Comparison of ENCODE assay signal across 8 cellular contexts in genomic region chr11:75814686-75815344, GRCh38. TPM values are rescaled to one million over a fixed set of nuclear protein-coding genes. Genes with fewer than 3 reads are reported as not detected.
DNase-seq lines count a peak whose midpoint lies in the region; ATAC-seq, FAIRE-seq and TF ChIP-seq lines count a peak whose summit lies in the region.

Gene UVRAG, plus strand, starts transcription at chr11:75815210. Its CDS starts 198 bp downstream, at chr11:75815408.

- H3K36me3 ChIP-seq in KOPT-K1 (ENCODE audit: insufficient read depth, low read length) (no peaks in the 10 kb centered on the region), esophagus muscularis mucosa (no peaks in the 10 kb centered on the region), muscle layer of duodenum (ENCODE audit: control insufficient read depth in 1 of 2, insufficient read depth in 2 of 2, low read length in 2 of 2) (no peaks in the 10 kb centered on the region)

- H3K4me1 ChIP-seq in esophagus muscularis mucosa (peaks cover 23 to 49% (median 45%) of the 10 kb centered on the region in 4 donors), muscle layer of duodenum (ENCODE audit: control insufficient read depth in 1 of 2, insufficient read depth in 2 of 2, low read length in 2 of 2) (peaks cover 14 to 16% of the 10 kb centered on the region in 2 donors)

- TF ChIP-seq CTCF in esophagus muscularis mucosa (IDR thresholded peaks at IDR 0.05): peak in 2 of 3 experiments; percentile 9 to 22

- no peak within 1 kb of the TSS for H3K4me3 Mint-ChIP-seq in activated T-cell treated with anti-CD3 and anti-CD28 coated beads, Interleukin-2, amount 50 U/mL, for 72 hours

- peak within 1 kb of the TSS; percentile 88 for H3K27ac Mint-ChIP-seq in activated T-cell treated with anti-CD3 and anti-CD28 coated beads, Interleukin-2, amount 50 U/mL, for 72 hours

- DNase-seq in DMS79 (lab: John Stamatoyannopoulos, UW) (peak; percentile 100), RCC 7860 (ENCODE audit: low spot score) (peak; percentile 96), esophagus muscularis mucosa (ENCODE audit: extremely low spot score) (peak; percentile 100)
- DNase-seq in activated T-cell treated with anti-CD3 and anti-CD28 coated beads, Interleukin-2, amount 50 U/mL, for 72 hours: peak; percentile 98 to 99
- peak; percentile 94 to 97 for DNase-seq in stimulated activated CD8-positive, alpha-beta memory T cell treated with anti-CD3 and anti-CD28 coated beads, Interleukin-7, amount 100 ng/mL, for 4 hours (ENCODE audit: low read depth in 2 of 2)

- peaks cover 0 to 1% of the 10 kb centered on the region in 2 donors for H3K36me3 Mint-ChIP-seq in activated T-cell treated with anti-CD3 and anti-CD28 coated beads, Interleukin-2, amount 50 U/mL, for 72 hours (ENCODE audit: insufficient read depth in 2 of 2)

- peak; percentile 81 for ATAC-seq in GM21786 (IDR thresholded peaks at IDR 0.05; ENCODE audit: unreplicated experiment)
- peak; percentile 92 to 93 for ATAC-seq in activated T-cell treated with anti-CD3 and anti-CD28 coated beads, Interleukin-2, amount 50 U/mL, for 72 hours (replicated peaks in 1 of 2)

- H3K27ac ChIP-seq in KOPT-K1 (ENCODE audit: low read depth, low read length, poor library complexity, severe bottlenecking) (peak within 1 kb of the TSS; percentile 70), esophagus muscularis mucosa (replicated peaks in 1 of 4) (peak within 1 kb of the TSS; percentile 94 to 99 (median 96)), muscle layer of duodenum (ENCODE audit: low read length) (peak within 1 kb of the TSS; percentile 73)

- peak; percentile 79 for TF ChIP-seq POLR2A in esophagus muscularis mucosa (IDR thresholded peaks at IDR 0.05; ENCODE audit: low read depth)

- no peaks in the 10 kb centered on the region for H3K27me3 Mint-ChIP-seq in activated T-cell treated with anti-CD3 and anti-CD28 coated beads, Interleukin-2, amount 50 U/mL, for 72 hours (ENCODE audit: low read depth)

- no peaks in the 10 kb centered on the region for H3K9me3 ChIP-seq in KOPT-K1 (ENCODE audit: insufficient read depth, low read length, poor library complexity, severe bottlenecking)
- no peaks in the 10 kb centered on the region for H3K9me3 ChIP-seq in esophagus muscularis mucosa
- H3K9me3 ChIP-seq in muscle layer of duodenum (ENCODE audit: control insufficient read depth in 1 of 2, low read length in 2 of 2): no peaks in the 10 kb centered on the region

- H3K4me3 ChIP-seq in esophagus muscularis mucosa: peak within 1 kb of the TSS; percentile 87 to 100 (median 93)
- peak within 1 kb of the TSS; percentile 81 to 93 for H3K4me3 ChIP-seq in muscle layer of duodenum (ENCODE audit: low read depth in 1 of 2, low read length in 2 of 2)

- peak; percentile 82 for FAIRE-seq in RCC 7860 (lab: Jason Lieb, UNC)

- no peak for TF ChIP-seq EP300 in esophagus muscularis mucosa (IDR thresholded peaks at IDR 0.05)

- H3K4me1 Mint-ChIP-seq in activated T-cell treated with anti-CD3 and anti-CD28 coated beads, Interleukin-2, amount 50 U/mL, for 72 hours (ENCODE audit: low read depth): peaks cover 18% of the 10 kb centered on the region

- no peaks in the 10 kb centered on the region for H3K9me3 Mint-ChIP-seq in activated T-cell treated with anti-CD3 and anti-CD28 coated beads, Interleukin-2, amount 50 U/mL, for 72 hours

- 0% methylated on average over 14 of the region's 39 CpGs for whole genome bisulfite sequencing in esophagus muscularis mucosa

- intact Hi-C loops in esophagus muscularis mucosa (cut with DNase I): no loop called here

- no peaks in the 10 kb centered on the region for H3K27me3 ChIP-seq in esophagus muscularis mucosa
- H3K27me3 ChIP-seq in muscle layer of duodenum (ENCODE audit: low read depth, low read length): no peaks in the 10 kb centered on the region

RNA-seq across cellular contexts. Expression of gene UVRAG, which starts in this region (rescaled TPM):
- 10 to 100 TPM; 18.6 to 20.7 TPM for total RNA-seq in activated T-cell treated with anti-CD3 and anti-CD28 coated beads, Interleukin-2, amount 50 U/mL, for 72 hours
- total RNA-seq in esophagus muscularis mucosa: 10 to 100 TPM; 30.6 to 37.4 (median 34.7) TPM

Comparison
In these comparisons a context has a peak if more than half of its experiments do, and no peak if none do; other contexts are left out.
1. Peak in every context shown above with its lines: DNase-seq, ATAC-seq, H3K4me3 ChIP-seq and H3K27ac ChIP-seq.